ENCODE assay signal across 22 cellular contexts in genomic region chr4:53764761-53765490, GRCh38.
DNase-seq lines count a peak whose midpoint lies in the region; ATAC-seq and TF ChIP-seq lines count a peak whose summit lies in the region.
"Had no signal": no experiment of that assay in that cellular context is flagged by ENCODE, and none has a peak within 500 bp of the region (broad histone marks: within the 10 kb centered on the region; RNA-seq: fewer than 3 reads in every experiment).

No MANE protein-coding gene starts in this region.

- intact Hi-C loops in esophagus muscularis mucosa (cut with DNase I): no loop called here

- CTCF ChIA-PET in SK-N-SH (lab: Yijun Ruan, JAX): interaction anchor here (3.1 kb wide), 1 partner anchor 10 kb away, joined by 10 read pairs; no protein-coding TSS in a partner anchor

- TF ChIP-seq EP300 in SK-N-SH (IDR thresholded peaks at IDR 0.05; ENCODE audit: borderline replicate concordance in 1 of 2, low read depth in 1 of 2, low read length in 1 of 2) (no peak), esophagus muscularis mucosa (IDR thresholded peaks at IDR 0.05) (no peak)

- H3F3A ChIP-seq in SK-N-SH (replicated peaks; ENCODE audit: insufficient read depth): peaks cover 22% of the 10 kb centered on the region

- ATAC-seq in SK-N-SH treated with all-trans-retinoic acid at 6 μM for 48 hours (no peak), GM18867 (IDR thresholded peaks at IDR 0.05; ENCODE audit: unreplicated experiment) (no peak), GM18505 (IDR thresholded peaks at IDR 0.05; ENCODE audit: unreplicated experiment) (no peak)
- ATAC-seq: mucosa of descending colon, pancreas had no signal

- no peak for TF ChIP-seq CTCF in SK-N-SH (IDR thresholded peaks at IDR 0.05)
- TF ChIP-seq CTCF in esophagus muscularis mucosa (IDR thresholded peaks at IDR 0.05): no peak
- TF ChIP-seq CTCF in nephron (IDR thresholded peaks at IDR 0.05; ENCODE audit: unreplicated experiment in 3 of 3): no peak

- peak overlapping the region; percentile 29; the same call in 1 of the 2 replicates for H3K9ac ChIP-seq in SK-N-SH

- peaks cover 19 to 36% of the 10 kb centered on the region in 2 experiments for H3K4me1 ChIP-seq in SK-N-SH (ENCODE audit: control insufficient read depth in 1 of 2, insufficient read depth in 2 of 2, low read depth in 1 of 2, low read length in 1 of 2)
- peaks cover 0 to 10% (median 1%) of the 10 kb centered on the region in 4 donors for H3K4me1 ChIP-seq in esophagus muscularis mucosa
- H3K4me1 ChIP-seq: pancreas, testis had no signal

- DNase-seq in SK-N-SH (no peak), esophagus muscularis mucosa (ENCODE audit: extremely low spot score) (peak; percentile 37), NCI-H2196 treated with DMSO at 0.1 percent for 48 hours (lab: John Stamatoyannopoulos, UW; ENCODE audit: unreplicated experiment) (no peak), NCI-H1694 (lab: John Stamatoyannopoulos, UW) (no peak)
- DNase-seq: caudate nucleus; DMS79 treated with DMSO at 0.1 percent for 48 hours; effector memory CD4-positive, alpha-beta T cell; HCEC 1CT; mucosa of descending colon; NCI-H1436 treated with DMSO at 0.1 percent for 48 hours; NCI-H345; pancreas; stimulated activated CD4-positive, alpha-beta T cell treated with anti-CD3 and anti-CD28 coated beads, Interleukin-4, amount 100 ng/mL, for 4 hours; stimulated activated CD8-positive, alpha-beta memory T cell treated with anti-CD3 and anti-CD28 coated beads, Interleukin-4, amount 100 ng/mL, for 48 hours; T-helper 1 cell; testis; WERI-Rb-1 had no signal

- no peaks in the 10 kb centered on the region for H3K79me2 ChIP-seq in SK-N-SH (ENCODE audit: insufficient read depth)

- H3K27me3 ChIP-seq in SK-N-SH (ENCODE audit: insufficient read depth) (no peaks in the 10 kb centered on the region), esophagus muscularis mucosa (no peaks in the 10 kb centered on the region)
- H3K27me3 ChIP-seq: pancreas, testis had no signal

- 71% methylated on average over 3 of the region's 3 CpGs for WGBS in SK-N-SH (ENCODE audit: low lambda C conversion rate)
- WGBS in esophagus muscularis mucosa: 44% methylated on average over 3 of the region's 3 CpGs

- no peaks in the 10 kb centered on the region for H3K9me3 ChIP-seq in SK-N-SH
- H3K9me3 ChIP-seq in esophagus muscularis mucosa: no peaks in the 10 kb centered on the region
- H3K9me3 ChIP-seq: mucosa of descending colon, pancreas, testis had no signal

- TF ChIP-seq POLR2A in esophagus muscularis mucosa (IDR thresholded peaks at IDR 0.05; ENCODE audit: low read depth): no peak
- no peak for TF ChIP-seq POLR2A in GM18505 (IDR thresholded peaks at IDR 0.05; ENCODE audit: borderline replicate concordance, extremely low read depth, insufficient read depth, insufficient read length)

- peaks cover 6% of the 10 kb centered on the region for H3K36me3 Mint-ChIP-seq in nephron (ENCODE audit: low read depth)

- peaks cover 2% of the 10 kb centered on the region for H3K9me3 Mint-ChIP-seq in nephron

- no peak overlapping the region for H3K4me3 Mint-ChIP-seq in nephron

- H4K20me1 ChIP-seq in SK-N-SH (ENCODE audit: insufficient read depth): no peaks in the 10 kb centered on the region

- peak overlapping the region; percentile 60 for H3K4me2 ChIP-seq in SK-N-SH

- H3K27me3 Mint-ChIP-seq in nephron (ENCODE audit: low read depth): no peaks in the 10 kb centered on the region

- no peaks in the 10 kb centered on the region for H3K36me3 ChIP-seq in SK-N-SH (replicated peaks in 1 of 2; ENCODE audit: control insufficient read depth in 1 of 2, insufficient read depth in 2 of 2, low read length in 1 of 2)
- no peaks in the 10 kb centered on the region for H3K36me3 ChIP-seq in esophagus muscularis mucosa
- H3K36me3 ChIP-seq: pancreas, WERI-Rb-1 had no signal

- POLR2A ChIA-PET in SK-N-SH (lab: Yijun Ruan, JAX): no interaction called here

- H3K9me2 ChIP-seq in SK-N-SH: no peaks in the 10 kb centered on the region

- no peak overlapping the region for H3K4me3 ChIP-seq in SK-N-SH (ENCODE audit: low read depth in 2 of 2, low read length in 1 of 2)
- H3K4me3 ChIP-seq in esophagus muscularis mucosa: no peak overlapping the region
- H3K4me3 ChIP-seq: mucosa of descending colon, pancreas, skin epidermis, testis had no signal

- peaks cover 18% of the 10 kb centered on the region for H3K4me1 Mint-ChIP-seq in nephron

- no peak for TF ChIP-seq RAD21 in SK-N-SH (IDR thresholded peaks at IDR 0.05; ENCODE audit: low read length)

- peak overlapping the region; percentile 73 to 83 for H3K27ac ChIP-seq in SK-N-SH (ENCODE audit: low read depth in 2 of 2, low read length in 1 of 2)
- H3K27ac ChIP-seq in esophagus muscularis mucosa (replicated peaks in 1 of 4): no peak overlapping the region
- H3K27ac ChIP-seq: pancreas, WERI-Rb-1 had no signal

- peak overlapping the region; percentile 85 for H2AFZ ChIP-seq in SK-N-SH (ENCODE audit: low read depth)

- peak overlapping the region; percentile 97 to 99 (median 98) for H3K27ac Mint-ChIP-seq in nephron

TF ChIP-seq in SK-N-SH, 30 proteins besides CTCF, POLR2A, EP300 and RAD21:
- TF ChIP-seq MEF2A (IDR thresholded peaks at IDR 0.05; ENCODE audit: borderline replicate concordance, low read depth) (no peak), GATA2 (CRISPR knock-in tag; IDR thresholded peaks at IDR 0.05) (no peak), CHD2 (IDR thresholded peaks at IDR 0.05; ENCODE audit: low read length, partially characterized antibody) (no peak), YY1 (IDR thresholded peaks at IDR 0.05; ENCODE audit: low read depth) (no peak), MXI1 (IDR thresholded peaks at IDR 0.05; ENCODE audit: low read depth, low read length) (no peak)

TF ChIP-seq in SK-N-SH treated with all-trans-retinoic acid at 6 μM for 48 hours, 23 proteins besides CTCF, POLR2A, EP300 and RAD21:
- TF ChIP-seq, protein P1, sequence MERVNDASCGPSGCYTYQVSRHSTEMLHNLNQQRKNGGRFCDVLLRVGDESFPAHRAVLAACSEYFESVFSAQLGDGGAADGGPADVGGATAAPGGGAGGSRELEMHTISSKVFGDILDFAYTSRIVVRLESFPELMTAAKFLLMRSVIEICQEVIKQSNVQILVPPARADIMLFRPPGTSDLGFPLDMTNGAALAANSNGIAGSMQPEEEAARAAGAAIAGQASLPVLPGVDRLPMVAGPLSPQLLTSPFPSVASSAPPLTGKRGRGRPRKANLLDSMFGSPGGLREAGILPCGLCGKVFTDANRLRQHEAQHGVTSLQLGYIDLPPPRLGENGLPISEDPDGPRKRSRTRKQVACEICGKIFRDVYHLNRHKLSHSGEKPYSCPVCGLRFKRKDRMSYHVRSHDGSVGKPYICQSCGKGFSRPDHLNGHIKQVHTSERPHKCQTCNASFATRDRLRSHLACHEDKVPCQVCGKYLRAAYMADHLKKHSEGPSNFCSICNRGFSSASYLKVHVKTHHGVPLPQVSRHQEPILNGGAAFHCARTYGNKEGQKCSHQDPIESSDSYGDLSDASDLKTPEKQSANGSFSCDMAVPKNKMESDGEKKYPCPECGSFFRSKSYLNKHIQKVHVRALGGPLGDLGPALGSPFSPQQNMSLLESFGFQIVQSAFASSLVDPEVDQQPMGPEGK (CRISPR knock-in tag; IDR thresholded peaks at IDR 0.05; ENCODE audit: borderline replicate concordance): no peak
- TF ChIP-seq ZNF70 (CRISPR knock-in tag; IDR thresholded peaks at IDR 0.05) (no peak), GLIS3 (CRISPR knock-in tag; IDR thresholded peaks at IDR 0.05) (no peak), SNAI2 (CRISPR knock-in tag; IDR thresholded peaks at IDR 0.05) (no peak), PPARA (CRISPR knock-in tag; IDR thresholded peaks at IDR 0.05; ENCODE audit: borderline replicate concordance) (no peak), ZNF565 (CRISPR knock-in tag; conservative IDR thresholded peaks at IDR 0.05; ENCODE audit: low read depth) (no peak), TOX (CRISPR knock-in tag; IDR thresholded peaks at IDR 0.05; ENCODE audit: borderline replicate concordance) (no peak), TCF4 (CRISPR knock-in tag; IDR thresholded peaks at IDR 0.05; ENCODE audit: borderline replicate concordance) (no peak), OSR1 (CRISPR knock-in tag; IDR thresholded peaks at IDR 0.05) (no peak), CSDC2 (CRISPR knock-in tag; IDR thresholded peaks at IDR 0.05) (no peak)
- TF ChIP-seq, protein P2, sequence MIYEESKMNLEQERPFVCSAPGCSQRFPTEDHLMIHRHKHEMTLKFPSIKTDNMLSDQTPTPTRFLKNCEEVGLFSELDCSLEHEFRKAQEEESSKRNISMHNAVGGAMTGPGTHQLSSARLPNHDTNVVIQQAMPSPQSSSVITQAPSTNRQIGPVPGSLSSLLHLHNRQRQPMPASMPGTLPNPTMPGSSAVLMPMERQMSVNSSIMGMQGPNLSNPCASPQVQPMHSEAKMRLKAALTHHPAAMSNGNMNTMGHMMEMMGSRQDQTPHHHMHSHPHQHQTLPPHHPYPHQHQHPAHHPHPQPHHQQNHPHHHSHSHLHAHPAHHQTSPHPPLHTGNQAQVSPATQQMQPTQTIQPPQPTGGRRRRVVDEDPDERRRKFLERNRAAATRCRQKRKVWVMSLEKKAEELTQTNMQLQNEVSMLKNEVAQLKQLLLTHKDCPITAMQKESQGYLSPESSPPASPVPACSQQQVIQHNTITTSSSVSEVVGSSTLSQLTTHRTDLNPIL (CRISPR knock-in tag; IDR thresholded peaks at IDR 0.05; ENCODE audit: low read depth): no peak

Comparison
In these comparisons a context has a peak if more than half of its experiments do, and no peak if none do; other contexts are left out.
1. H3K27ac ChIP-seq: peak in SK-N-SH (2 of 2); none in esophagus muscularis mucosa (0 of 4).